21 cellular contexts compared by ENCODE assay signal in genomic region chr14:28783593-28784143, GRCh38. TPM values are rescaled to one million over a fixed set of nuclear protein-coding genes. Genes with fewer than 3 reads are reported as not detected.
"Had no signal": no experiment of that assay in that cellular context is flagged by ENCODE, and none has a peak within 500 bp of the region (broad histone marks: within the 10 kb centered on the region; RNA-seq: fewer than 3 reads in every experiment).

No MANE protein-coding gene starts in this region.

- H3K9me3 Mint-ChIP-seq: endodermal cell had no signal

- H3K4me3 Mint-ChIP-seq: activated CD4-positive, alpha-beta T cell treated with anti-CD3 and anti-CD28 coated beads, Interleukin-2, amount 10 ng/mL, durations not matched to agents 7 days and 5 days; activated CD8-positive, alpha-beta T cell treated with anti-CD3 and anti-CD28 coated beads, Interleukin-2, amount 10 ng/mL, durations not matched to agents 7 days and 5 days; activated naive CD4-positive, alpha-beta T cell treated with anti-CD3 and anti-CD28 coated beads for 36 hours; activated T-cell treated with anti-CD3 and anti-CD28 coated beads, Interleukin-2, amount 50 U/mL, for 24 hours; natural killer cell had no signal

- H3K4me3 ChIP-seq: hepatocyte, lung, tibial nerve, uterus had no signal

- H3K9me3 ChIP-seq: tibial nerve, uterus had no signal

- H3K79me2 ChIP-seq: hepatocyte had no signal

- DNase-seq: activated CD4-positive, alpha-beta T cell treated with anti-CD3 and anti-CD28 coated beads, Interleukin-2, amount 10 ng/mL, durations not matched to agents 7 days and 5 days; activated CD8-positive, alpha-beta T cell treated with anti-CD3 and anti-CD28 coated beads, Interleukin-2, amount 10 ng/mL, durations not matched to agents 7 days and 5 days; activated naive CD4-positive, alpha-beta T cell treated with anti-CD3 and anti-CD28 coated beads for 36 hours; activated T-cell treated with anti-CD3 and anti-CD28 coated beads, Interleukin-2, amount 50 U/mL, for 24 hours; endodermal cell; foreskin fibroblast; natural killer cell; stimulated activated CD4-positive, alpha-beta T cell treated with anti-CD3 and anti-CD28 coated beads, Interleukin-12 subunit alpha, Interleukin-12 subunit beta, amount 100 ng/mL, for 4 hours; stimulated activated CD4-positive, alpha-beta T cell treated with anti-CD3 and anti-CD28 coated beads, Interleukin-2, amount 100 ng/mL, for 24 hours; stimulated activated naive CD4-positive, alpha-beta T cell treated with Interleukin-2 at 50 U/mL for 16 hours; T1000; uterus had no signal

- H3K36me3 ChIP-seq: tibial nerve, uterus had no signal

- H3K27ac Mint-ChIP-seq: activated CD4-positive, alpha-beta T cell treated with anti-CD3 and anti-CD28 coated beads, Interleukin-2, amount 10 ng/mL, durations not matched to agents 7 days and 5 days; activated CD8-positive, alpha-beta T cell treated with anti-CD3 and anti-CD28 coated beads, Interleukin-2, amount 10 ng/mL, durations not matched to agents 7 days and 5 days; activated naive CD4-positive, alpha-beta T cell treated with anti-CD3 and anti-CD28 coated beads for 36 hours; activated T-cell treated with anti-CD3 and anti-CD28 coated beads, Interleukin-2, amount 50 U/mL, for 24 hours; activated T-helper 2 cell treated with anti-CD3 and anti-CD28 coated beads, Interferon-gamma antibody, Interleukin-2, Interleukin-4, amounts not matched to agents 10 μg/mL and 5 μg/mL and 100 μg/mL, durations not matched to agents 14 hours and 24 hours and 36 hours; endodermal cell; natural killer cell had no signal

- H2AFZ ChIP-seq: hepatocyte had no signal

- H3K4me2 ChIP-seq: hepatocyte had no signal

- H3K27ac ChIP-seq: epithelial cell of prostate, hepatocyte, tibial nerve, uterus had no signal

RNA-seq across cellular contexts. Expression of gene FOXG1, which starts 17.1 kb away (rescaled TPM):
- total RNA-seq: activated CD4-positive, alpha-beta T cell treated with anti-CD3 and anti-CD28 coated beads, Interleukin-2, amount 10 ng/mL, durations not matched to agents 7 days and 5 days; activated CD8-positive, alpha-beta T cell treated with anti-CD3 and anti-CD28 coated beads, Interleukin-2, amount 10 ng/mL, durations not matched to agents 7 days and 5 days; activated naive CD4-positive, alpha-beta T cell treated with anti-CD3 and anti-CD28 coated beads for 36 hours; activated T-helper 2 cell treated with anti-CD3 and anti-CD28 coated beads, Interferon-gamma antibody, Interleukin-2, Interleukin-4, amounts not matched to agents 10 μg/mL and 5 μg/mL and 100 μg/mL, durations not matched to agents 14 hours and 24 hours and 36 hours; bronchial epithelial cell; hepatocyte; left lobe of liver; natural killer cell; subcutaneous adipose tissue; T-helper 1 cell treated with Interleukin-12 subunit alpha and Interleukin-12 subunit beta and Interleukin-4 antibody, amounts not matched to agents 30 ng/mL and 1 ng/mL, for 36 hours; tibial nerve; uterus had no signal
